18 cellular contexts compared by ENCODE assay signal in the genomic region with DNA sequence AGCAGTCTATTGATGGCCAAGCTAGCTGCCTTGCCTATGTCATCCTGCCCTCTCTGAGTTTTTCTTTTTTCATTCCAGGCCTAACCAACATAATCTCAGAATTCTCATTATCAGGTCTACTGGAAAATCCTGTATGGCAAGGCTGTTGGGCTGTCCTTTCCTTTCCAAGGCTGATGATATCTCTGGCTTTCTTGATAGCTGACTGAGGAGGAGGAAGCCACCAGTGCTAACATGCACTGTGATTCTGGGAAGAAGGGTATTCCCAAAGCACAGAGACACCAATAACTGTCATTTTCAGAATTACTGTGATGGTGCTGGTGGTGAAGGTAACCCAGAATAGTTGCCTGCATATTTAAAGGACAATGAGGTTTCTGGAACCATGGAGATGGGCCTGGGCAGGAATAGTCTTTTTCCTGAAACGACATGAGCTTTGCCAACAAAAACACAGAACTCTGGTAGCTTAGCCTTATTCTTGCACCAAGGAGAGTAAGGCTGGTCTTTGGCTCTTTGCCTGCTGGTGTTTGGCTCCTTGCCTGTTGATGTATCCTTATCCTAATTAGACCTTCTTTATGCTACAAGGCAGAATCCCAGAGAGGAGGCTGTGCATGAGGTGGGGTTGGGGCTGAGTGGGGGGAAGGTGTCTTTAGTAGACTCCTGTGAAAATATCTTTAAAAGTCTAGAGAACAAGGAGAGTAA.
DNase-seq lines count a peak whose midpoint lies in the region; ATAC-seq and TF ChIP-seq lines count a peak whose summit lies in the region.
"Had no signal": no experiment of that assay in that cellular context is flagged by ENCODE, and none has a peak within 500 bp of the region (broad histone marks: within the 10 kb centered on the region; RNA-seq: fewer than 3 reads in every experiment).

No MANE protein-coding gene starts in this region.

- no peak overlapping the region for H3K9ac ChIP-seq in IMR-90 (ENCODE audit: low read depth, low read length)

- H3K14ac ChIP-seq in IMR-90 (replicated peaks; ENCODE audit: low read depth, low read length): peak overlapping the region; percentile 84

- no peaks in the 10 kb centered on the region for H3K27me3 Mint-ChIP-seq in activated CD8-positive, alpha-beta T cell treated with anti-CD3 and anti-CD28 coated beads for 36 hours

- no peak overlapping the region for H3K4me3 ChIP-seq in IMR-90 (ENCODE audit: insufficient read depth, low read depth, low read length)
- H3K4me3 ChIP-seq in astrocyte of the spinal cord (ENCODE audit: low read depth, low read length): no peak overlapping the region
- H3K4me3 ChIP-seq: esophagus muscularis mucosa, psoas muscle had no signal

- H3K9me3 Mint-ChIP-seq in activated CD8-positive, alpha-beta T cell treated with anti-CD3 and anti-CD28 coated beads for 36 hours: no peaks in the 10 kb centered on the region

- no peaks in the 10 kb centered on the region for H3K36me3 Mint-ChIP-seq in activated CD8-positive, alpha-beta T cell treated with anti-CD3 and anti-CD28 coated beads for 36 hours (ENCODE audit: low read depth)

- peaks cover 4% of the 10 kb centered on the region for H3K4me1 ChIP-seq in IMR-90 (ENCODE audit: control insufficient read depth, insufficient read depth, low read length)

- no peaks in the 10 kb centered on the region for H3K27me3 ChIP-seq in IMR-90 (ENCODE audit: control insufficient read depth, insufficient read depth, low read length)
- H3K27me3 ChIP-seq: esophagus muscularis mucosa had no signal

- peak overlapping the region; percentile 61; the same call in 1 of the 2 replicates for H4K5ac ChIP-seq in IMR-90 (ENCODE audit: low read depth, low read length)

- H3K9me1 ChIP-seq in IMR-90 (ENCODE audit: insufficient read depth, low read length): peaks cover 5% of the 10 kb centered on the region; the same call in 1 of the 2 replicates

- peak overlapping the region; percentile 54; the same call in 1 of the 2 replicates for H3K23ac ChIP-seq in IMR-90 (ENCODE audit: low read depth, low read length)

- H4K20me1 ChIP-seq in IMR-90 (ENCODE audit: insufficient read depth, low read length): no peaks in the 10 kb centered on the region

- H3K4me3 Mint-ChIP-seq in activated CD8-positive, alpha-beta T cell treated with anti-CD3 and anti-CD28 coated beads for 36 hours: no peak overlapping the region

- no peak overlapping the region for H3K56ac ChIP-seq in IMR-90 (ENCODE audit: extremely low read depth, insufficient read depth, low read length)

- no peak for TF ChIP-seq CTCF in C4-2B (conservative IDR thresholded peaks at IDR 0.05)
- no peak for TF ChIP-seq CTCF in IMR-90 (conservative IDR thresholded peaks at IDR 0.05; ENCODE audit: low read depth, low read length)
- no peak for TF ChIP-seq CTCF in astrocyte of the spinal cord (IDR thresholded peaks at IDR 0.05; ENCODE audit: low read depth, low read length)
- no peak for TF ChIP-seq CTCF in activated CD8-positive, alpha-beta T cell treated with anti-CD3 and anti-CD28 coated beads for 36 hours (IDR thresholded peaks at IDR 0.05)

- no peak overlapping the region for H3K27ac Mint-ChIP-seq in activated CD8-positive, alpha-beta T cell treated with anti-CD3 and anti-CD28 coated beads for 36 hours

- peak overlapping the region in 1 of 2 experiments; percentile 53; a peak in 2 of 4 replicates for H4K8ac ChIP-seq in IMR-90 (ENCODE audit: low read depth in 2 of 2, low read length in 2 of 2)

- CTCF ChIA-PET in IMR-90 (lab: Yijun Ruan, JAX): no interaction called here
- CTCF ChIA-PET in activated CD8-positive, alpha-beta T cell treated with anti-CD3 and anti-CD28 coated beads for 36 hours (lab: Charles Lee): interaction anchor here (1.1 to 1.3 kb wide), 3 partner anchors 9 to 114 kb away, joined by 3 to 6 read pairs (median 3); no protein-coding TSS in a partner anchor

- peak overlapping the region; percentile 32; the same call in 2 of the 3 replicates for H2BK15ac ChIP-seq in IMR-90 (ENCODE audit: low read depth, low read length)

- WGBS in IMR-90 (ENCODE audit: extremely low coverage in 2 of 2, insufficient read length in 1 of 2), 2 experiments: 0% methylated on average over 1 of the region's 1 CpG; no CpG with 5 or more reads in 1 of the 2 experiments

- peak overlapping the region; percentile 69 for H2BK5ac ChIP-seq in IMR-90 (ENCODE audit: low read depth, low read length, poor library complexity, severe bottlenecking)

- no peak for TF ChIP-seq POLR2A in IMR-90 (IDR thresholded peaks at IDR 0.05; ENCODE audit: low read depth, low read length)

- H3K27ac ChIP-seq in C4-2B: peak overlapping the region; percentile 9; the same call in 1 of the 2 replicates
- H3K27ac ChIP-seq in IMR-90 (ENCODE audit: insufficient read depth, low read length): no peak overlapping the region
- H3K27ac ChIP-seq: psoas muscle, RWPE1 had no signal

- peak overlapping the region; percentile 33; the same call in 1 of the 2 replicates for H3K18ac ChIP-seq in IMR-90 (ENCODE audit: low read depth, low read length)

- no peaks in the 10 kb centered on the region for H3K36me3 ChIP-seq in IMR-90 (ENCODE audit: control insufficient read depth, insufficient read depth, low read length)
- H3K36me3 ChIP-seq: esophagus muscularis mucosa had no signal

- no peaks in the 10 kb centered on the region for H3K9me3 ChIP-seq in IMR-90 (ENCODE audit: control insufficient read depth, insufficient read depth, low read length)
- H3K9me3 ChIP-seq: esophagus muscularis mucosa, psoas muscle had no signal

- in situ Hi-C loops in IMR-90 (cut with MboI; ENCODE audit: low sequenced_read_pairs): no loop called here
- in situ Hi-C loops in astrocyte of the spinal cord (cut with HindIII; ENCODE audit: low sequenced_read_pairs): no loop called here

- intact Hi-C loops in IMR-90 (cut with micrococcal nuclease): no loop called here
- intact Hi-C loops in activated CD8-positive, alpha-beta T cell treated with anti-CD3 and anti-CD28 coated beads for 36 hours (cut with micrococcal nuclease): loop anchor here (5.0 to 10.0 kb wide), 3 partner anchors 56 to 302 kb away; no protein-coding TSS in a partner anchor

- H2BK120ac ChIP-seq in IMR-90 (ENCODE audit: low read depth, low read length): peak overlapping the region; percentile 81

- H3K79me1 ChIP-seq in IMR-90 (ENCODE audit: low read depth in 1 of 2, low read length in 2 of 2): no peaks in the 10 kb centered on the region

- no peak for ATAC-seq in IMR-90 (ENCODE audit: low read depth)
- no peak for ATAC-seq in activated CD8-positive, alpha-beta T cell treated with anti-CD3 and anti-CD28 coated beads for 36 hours
- ATAC-seq: psoas muscle had no signal

- peak overlapping the region; percentile 9 for H4K91ac ChIP-seq in IMR-90 (ENCODE audit: insufficient read depth, low read depth, low read length)

- dilution Hi-C loops in IMR-90 (cut with HindIII; ENCODE audit: low sequenced_read_pairs, unreplicated experiment): no loop called here

- H2AK9ac ChIP-seq in IMR-90 (replicated peaks; ENCODE audit: low read depth, low read length, poor library complexity): no peak overlapping the region

- POLR2A ChIA-PET in IMR-90 (lab: Charles Lee; ENCODE audit: unreplicated experiment): no interaction called here
- POLR2A ChIA-PET in activated CD8-positive, alpha-beta T cell treated with anti-CD3 and anti-CD28 coated beads for 36 hours (lab: Charles Lee): interaction anchor here (1.3 to 3.4 kb wide), 2 partner anchors 9 to 56 kb away, joined by 4 to 17 read pairs; no protein-coding TSS in a partner anchor

- peak overlapping the region; percentile 4 for H2AFZ ChIP-seq in IMR-90 (replicated peaks; ENCODE audit: low read length, poor library complexity)

- DNase-seq in IMR-90 (no peak), astrocyte of the spinal cord (ENCODE audit: low read depth, low spot score) (peak; percentile 70), left kidney (ENCODE audit: low read depth, low spot score) (peak; percentile 8), hepatic stellate cell (ENCODE audit: low spot score) (no peak), NCI-H510A (lab: John Stamatoyannopoulos, UW) (no peak)
- DNase-seq in activated CD8-positive, alpha-beta T cell treated with anti-CD3 and anti-CD28 coated beads for 36 hours: no peak
- DNase-seq in stimulated activated naive CD4-positive, alpha-beta T cell treated with Interleukin-2 at 50 U/mL for 16 hours (lab: John Stamatoyannopoulos, UW): no peak
- DNase-seq: activated naive CD4-positive, alpha-beta T cell treated with Interleukin-2 at 50 U/mL for 16 hours; C1 segment of cervical spinal cord; GDM1; H7; NCI-H510A treated with DMSO at 0.1 percent for 48 hours; psoas muscle; stimulated activated CD4-positive, alpha-beta T cell treated with anti-CD3 and anti-CD28 coated beads, Interleukin-4, amount 100 ng/mL, for 24 hours; stimulated activated naive CD4-positive, alpha-beta T cell had no signal

- H3K4me1 Mint-ChIP-seq in activated CD8-positive, alpha-beta T cell treated with anti-CD3 and anti-CD28 coated beads for 36 hours (ENCODE audit: low read depth): peaks cover 37% of the 10 kb centered on the region

- H3K4ac ChIP-seq in IMR-90 (ENCODE audit: low read depth, low read length): peak overlapping the region; percentile 89

- H2BK20ac ChIP-seq in IMR-90 (ENCODE audit: low read depth, low read length): peak overlapping the region; percentile 80

- BruUV-seq in IMR-90 (replicated peaks; lab: Mats Ljungman, UMichigan): no TSS peak

- H2AK5ac ChIP-seq in IMR-90 (ENCODE audit: low read depth, low read length): peak overlapping the region; percentile 77; the same call in 1 of the 2 replicates

- no peak overlapping the region for H3K4me2 ChIP-seq in IMR-90 (ENCODE audit: low read depth, low read length)

- no peak for TF ChIP-seq RAD21 in IMR-90 (IDR thresholded peaks at IDR 0.05; ENCODE audit: low read length)

TF ChIP-seq in IMR-90, 13 proteins besides CTCF, POLR2A, EP300 and RAD21:
- no peak for TF ChIP-seq NFE2L2 (IDR thresholded peaks at IDR 0.05; ENCODE audit: low read depth, low read length)
- TF ChIP-seq MXI1 (IDR thresholded peaks at IDR 0.05; ENCODE audit: borderline replicate concordance, low read depth, low read length): no peak
- TF ChIP-seq RFX5 (IDR thresholded peaks at IDR 0.05; ENCODE audit: low read depth, low read length): no peak
- no peak for TF ChIP-seq FOS (IDR thresholded peaks at IDR 0.05; ENCODE audit: low read depth, low read length)
- TF ChIP-seq CEBPB (IDR thresholded peaks at IDR 0.05; ENCODE audit: low read depth, low read length): no peak
- no peak for TF ChIP-seq USF2 (IDR thresholded peaks at IDR 0.05; ENCODE audit: low read depth, low read length)

Comparison
In these comparisons a context has a peak if more than half of its experiments do, and no peak if none do; other contexts are left out.
1. DNase-seq: peak in astrocyte of the spinal cord (single experiment) and left kidney (single experiment); none in IMR-90 (single experiment), hepatic stellate cell (single experiment), activated CD8-positive, alpha-beta T cell treated with anti-CD3 and anti-CD28 coated beads for 36 hours (single experiment), stimulated activated naive CD4-positive, alpha-beta T cell treated with Interleukin-2 at 50 U/mL for 16 hours (single experiment) and NCI-H510A (single experiment).